In genomic region chr1:153946622-153947246, GRCh38 we compare ENCODE assay signal across 8 cellular contexts. TPM values are rescaled to one million over a fixed set of nuclear protein-coding genes. Genes with fewer than 3 reads are reported as not detected.
A peak's percentile ranks its signal among the peaks of the same experiment; 100 is the strongest.
DNase-seq lines count a peak whose midpoint lies in the region; ATAC-seq, FAIRE-seq and TF ChIP-seq lines count a peak whose summit lies in the region.

DENND4B (minus strand) TSS chr1:153946718; CDS start chr1:153944374, 2,344 bp downstream.

- peaks cover 71% of the 10 kb centered on the region for H3K4me1 Mint-ChIP-seq in activated B cell treated with CpG ODN at 0.5 μM for 24 hours

- H3K9me3 ChIP-seq in A673 (ENCODE audit: low read depth, low read length, poor library complexity, severe bottlenecking) (no peaks in the 10 kb centered on the region), keratinocyte (ENCODE audit: control insufficient read depth, low read depth, low read length) (no peaks in the 10 kb centered on the region)

- DNase-seq in A673 (ENCODE audit: low spot score), result peak; percentile 82
- peak; percentile 69 for DNase-seq in NCI-H2171 (lab: John Stamatoyannopoulos, UW)
- peak; percentile 74 for DNase-seq in activated B cell treated with CpG ODN at 0.5 μM for 24 hours
- peak; percentile 68 for DNase-seq in central memory CD4-positive, alpha-beta T cell
- no peak for DNase-seq in keratinocyte (ENCODE audit: low read depth, low spot score)
- peak; percentile 51 to 69 for DNase-seq in stimulated activated CD4-positive, alpha-beta T cell treated with anti-CD3 and anti-CD28 coated beads, Interleukin-15, amount 100 ng/mL, for 1 hour (ENCODE audit: low read depth in 1 of 2, low spot score in 1 of 2)

- peaks cover 80% of the 10 kb centered on the region for H3K36me3 Mint-ChIP-seq in activated B cell treated with CpG ODN at 0.5 μM for 24 hours (ENCODE audit: low read depth)

- H3K4me3 ChIP-seq in A673 (ENCODE audit: low read depth, low read length, poor library complexity, severe bottlenecking) (peak within 1 kb of the TSS; percentile 98), keratinocyte (ENCODE audit: control insufficient read depth in 2 of 3, extremely low read depth in 1 of 3, insufficient read depth in 2 of 3, low read depth in 1 of 3, low read length in 3 of 3) (peak within 1 kb of the TSS; percentile 75 to 88 (median 79))

- no peaks in the 10 kb centered on the region for H3K9me1 ChIP-seq in keratinocyte (ENCODE audit: control insufficient read depth, extremely low read depth, insufficient read depth, low read length)

- H3K27ac Mint-ChIP-seq in activated B cell treated with CpG ODN at 0.5 μM for 24 hours, result peak within 1 kb of the TSS; percentile 96

- H4K20me1 ChIP-seq in keratinocyte (ENCODE audit: control insufficient read depth, extremely low read depth, insufficient read depth, low read length), result no peaks in the 10 kb centered on the region

- peak within 1 kb of the TSS; percentile 90 for H3K4me3 Mint-ChIP-seq in activated B cell treated with CpG ODN at 0.5 μM for 24 hours

- H3K4me2 ChIP-seq in keratinocyte (ENCODE audit: control insufficient read depth, extremely low read depth, insufficient read depth, low read depth, low read length), result peak within 1 kb of the TSS; percentile 92

- peak within 1 kb of the TSS; percentile 82 for H3K9ac ChIP-seq in keratinocyte (ENCODE audit: control insufficient read depth, extremely low read depth, insufficient read depth, low read length)

- ATAC-seq in GM18519 (IDR thresholded peaks at IDR 0.05; ENCODE audit: low FRiP score, unreplicated experiment) (peak; percentile 44), HG03039 (IDR thresholded peaks at IDR 0.05; ENCODE audit: unreplicated experiment) (peak; percentile 49), activated B cell treated with CpG ODN at 0.5 μM for 24 hours (ENCODE audit: low read depth) (peak; percentile 54)

- H2AFZ ChIP-seq in keratinocyte (ENCODE audit: control insufficient read depth, low read length), result peak within 1 kb of the TSS; percentile 70

- H3K27ac ChIP-seq in A673 (ENCODE audit: low read depth, low read length, poor library complexity, severe bottlenecking) (peak within 1 kb of the TSS; percentile 94), keratinocyte (ENCODE audit: control insufficient read depth, insufficient read depth, low read length) (peak within 1 kb of the TSS; percentile 80)

- dilution Hi-C loops in keratinocyte (cut with MboI; ENCODE audit: extremely low pct_ligation_motif_present, low sequenced_read_pairs), result no loop called here

- peaks cover 32% of the 10 kb centered on the region for H3K36me3 ChIP-seq in A673 (ENCODE audit: insufficient read depth, low read length, poor library complexity, severe bottlenecking)
- H3K36me3 ChIP-seq in keratinocyte (ENCODE audit: control insufficient read depth in 2 of 2, extremely low read depth in 1 of 2, insufficient read depth in 2 of 2, low read length in 2 of 2), result peaks cover 16 to 34% of the 10 kb centered on the region in 2 experiments

- no peaks in the 10 kb centered on the region for H3K9me3 Mint-ChIP-seq in activated B cell treated with CpG ODN at 0.5 μM for 24 hours

- H3K4me1 ChIP-seq in A673 (ENCODE audit: insufficient read depth, low read length, poor library complexity, severe bottlenecking) (peaks cover 6% of the 10 kb centered on the region), keratinocyte (ENCODE audit: control insufficient read depth, extremely low read depth, insufficient read depth, low read length) (peaks cover 10% of the 10 kb centered on the region)

- no peak for FAIRE-seq in keratinocyte (lab: Jason Lieb, UNC)

- POLR2A ChIA-PET in A673 (lab: Charles Lee; ENCODE audit: low non-redundant PET) (interaction anchor here (0.6 to 0.7 kb wide), 3 partner anchors 19 to 44 kb away, joined by 3 to 16 read pairs (median 7); no protein-coding TSS in a partner anchor), activated B cell treated with CpG ODN at 0.5 μM for 24 hours (lab: Charles Lee) (interaction anchor here (0.6 to 5.8 kb wide), 40 partner anchors 9 to 1741 kb away, joined by 3 to 234 read pairs (median 8); partner anchors contain the start of genes ATP8B2, CHTOP, CREB3L4 and CRTC2)

- no peaks in the 10 kb centered on the region for H3K27me3 ChIP-seq in A673 (replicated peaks; ENCODE audit: insufficient read depth, low read depth, low read length, poor library complexity)
- H3K27me3 ChIP-seq in keratinocyte (ENCODE audit: control insufficient read depth, extremely low read depth, insufficient read depth, low read length), result no peaks in the 10 kb centered on the region

- TF ChIP-seq CTCF in A673 (conservative IDR thresholded peaks at IDR 0.05; ENCODE audit: low read depth, low read length) (peak; percentile 91), activated B cell treated with CpG ODN at 0.5 μM for 24 hours (IDR thresholded peaks at IDR 0.05) (no peak), keratinocyte (optimal IDR thresholded peaks at IDR 0.05 in 1 of 3, IDR thresholded peaks at IDR 0.05 in 1 of 3, conservative IDR thresholded peaks at IDR 0.05 in 1 of 3; ENCODE audit: extremely low read depth in 1 of 3, insufficient read depth in 2 of 3, low read length in 3 of 3) (peak; percentile 57 to 91 (median 86))

- intact Hi-C loops in A673 (cut with micrococcal nuclease; ENCODE audit: unreplicated experiment), result loop anchor here (2.0 kb wide), 1 partner anchor 150 kb away; no protein-coding TSS in a partner anchor
- intact Hi-C loops in activated B cell treated with CpG ODN at 0.5 μM for 24 hours (cut with micrococcal nuclease), result loop anchor here (1.0 to 5.0 kb wide), 9 partner anchors 12 to 661 kb away; partner anchors contain the start of genes ADAR, CREB3L4, CRTC2 and HAX1

- no peaks in the 10 kb centered on the region for H3K27me3 Mint-ChIP-seq in activated B cell treated with CpG ODN at 0.5 μM for 24 hours

- CTCF ChIA-PET in A673 (lab: Charles Lee), result interaction anchor here (0.6 to 1.6 kb wide), 10 partner anchors 10 to 1238 kb away, joined by 3 to 14 read pairs (median 4); partner anchors contain the start of genes RAB13 and SLC39A1
- CTCF ChIA-PET in activated B cell treated with CpG ODN at 0.5 μM for 24 hours (lab: Charles Lee), result interaction anchor here (0.6 to 4.0 kb wide), 15 partner anchors 9 to 275 kb away, joined by 3 to 46 read pairs (median 6); partner anchors contain the start of genes CREB3L4, GATAD2B, JTB and RAB13

- H3K79me2 ChIP-seq in keratinocyte (ENCODE audit: control insufficient read depth, insufficient read depth, low read length), result peaks cover 22% of the 10 kb centered on the region

- BruUV-seq in A673 (replicated peaks; lab: Mats Ljungman, UMichigan), result no TSS peak

RNA-seq across cellular contexts. Expression of gene DENND4B, which starts in this region (rescaled TPM):
- total RNA-seq in A673 (2021), result 61.5 and 66.6 TPM in 2 replicates
- total RNA-seq in activated B cell treated with CpG ODN at 0.5 μM for 24 hours, result 217 and 257 TPM in 2 replicates
- 7.9 to 16.3 TPM (median 8.0 TPM) in 3 replicates for polyA plus RNA-seq in keratinocyte
- 3.7 TPM for polyA plus RNA-seq in keratinocyte (2011; ENCODE audit: low read depth)
- 5.0 and 5.3 TPM in 2 replicates for polyA plus RNA-seq in keratinocyte (2011; cell fraction: cytosol; rRNA removed)
- 52.9 and 60.7 TPM in 2 replicates for polyA plus RNA-seq in keratinocyte (2011; cell fraction: nucleus; rRNA removed)
- 12.8 and 13.3 TPM in 2 replicates for polyA plus RNA-seq in keratinocyte (2012; ENCODE audit: low replicate concordance)
- 15.5 to 26.8 TPM (median 18.7 TPM) in 3 replicates for polyA minus RNA-seq in keratinocyte
- 10.0 TPM for polyA minus RNA-seq in keratinocyte (2011; cell fraction: cytosol; rRNA and poly(A)+ RNA removed)
- 22.3 and 26.9 TPM in 2 replicates for polyA minus RNA-seq in keratinocyte (2011; cell fraction: nucleus; rRNA and poly(A)+ RNA removed)
